20 cellular contexts compared by ENCODE assay signal in genomic region chr14:79318371-79318770, GRCh38.
"Had no signal": no experiment of that assay in that cellular context is flagged by ENCODE, and none has a peak within 500 bp of the region (broad histone marks: within the 10 kb centered on the region; RNA-seq: fewer than 3 reads in every experiment).

No MANE protein-coding gene starts in this region.

- H3K4me3 ChIP-seq: adrenal gland, gastrocnemius medialis, hepatocyte, left ventricle myocardium inferior, tibial nerve, uterus had no signal

- DNase-seq: activated CD4-positive, alpha-beta memory T cell treated with anti-CD3 and anti-CD28 coated beads, Interleukin-2, amount 10 ng/mL, durations not matched to agents 7 days and 5 days; activated CD4-positive, alpha-beta T cell treated with anti-CD3 and anti-CD28 coated beads for 36 hours; activated effector memory CD4-positive, alpha-beta T cell treated with Interleukin-2 at 50 U/mL for 16 hours; activated T-cell treated with anti-CD3 and anti-CD28 coated beads, Interleukin-2, amount 50 U/mL, for 4 hours; adrenal gland; central memory CD4-positive, alpha-beta T cell; effector CD8-positive, alpha-beta T cell; gastrocnemius medialis; left ventricle myocardium inferior; naive thymus-derived CD8-positive, alpha-beta T cell; posterior cingulate gyrus; retina; small intestine; stimulated activated CD4-positive, alpha-beta T cell treated with anti-CD3 and anti-CD28 coated beads, Interleukin-4, amount 100 ng/mL, for 24 hours; stimulated activated naive CD4-positive, alpha-beta T cell; T-helper 17 cell; uterus had no signal

- H3K27me3 ChIP-seq: adrenal gland, hepatocyte, neutrophil, tibial nerve, uterus had no signal

- H3K27ac ChIP-seq: adrenal gland, gastrocnemius medialis, hepatocyte, left ventricle myocardium inferior, neutrophil, tibial nerve, uterus had no signal

- H3K4me1 ChIP-seq: adrenal gland, gastrocnemius medialis, left ventricle myocardium inferior, tibial nerve, uterus had no signal

- H3K79me2 ChIP-seq: hepatocyte had no signal

- H3K4me2 ChIP-seq: hepatocyte had no signal

- H3K36me3 ChIP-seq: adrenal gland, gastrocnemius medialis, left ventricle myocardium inferior, neutrophil, tibial nerve, uterus had no signal

- H3K9me3 ChIP-seq: adrenal gland, gastrocnemius medialis, left ventricle myocardium inferior, neutrophil, tibial nerve, uterus had no signal

- H2AFZ ChIP-seq: hepatocyte had no signal
